In genomic region chr1:5985250-5985649, GRCh38 we compare ENCODE assay signal across 28 cellular contexts.
"Had no signal": no experiment of that assay in that cellular context is flagged by ENCODE, and none has a peak within 500 bp of the region (broad histone marks: within the 10 kb centered on the region; RNA-seq: fewer than 3 reads in every experiment).

No MANE protein-coding gene starts in this region.

- H3K4me3 ChIP-seq: body of pancreas, heart left ventricle, left lung, ovary, prostate gland, sigmoid colon, stomach, tibial nerve had no signal

- H3K9me3 Mint-ChIP-seq: activated naive CD4-positive, alpha-beta T cell treated with anti-CD3 and anti-CD28 coated beads, Interleukin-2, amount 50 U/mL, for 24 hours; activated T-helper 1 cell treated with anti-CD3 and anti-CD28 coated beads, Interleukin-12 subunit alpha, Interleukin-12 subunit beta, Interleukin-2, Interleukin-4 antibody, amounts not matched to agents 30 ng/mL and 10 ng/mL and 1 ng/mL, durations not matched to agents 14 hours and 24 hours and 36 hours; dendritic cell treated with granulocyte-macrophage colony-stimulating factor and Interleukin-4, amounts not matched to agents 40 ng/mL and 50 ng/mL, for 4 days; endodermal cell; memory B cell; stimulated activated memory B cell treated with anti-CD40 and anti-IgM and Interleukin-4, amounts not matched to agents 10 μg/mL and 1 μg/mL and 100 μg/mL, for 72 hours had no signal

- ATAC-seq: body of pancreas; esophagus mucosa; heart left ventricle; naive thymus-derived CD4-positive, alpha-beta T cell; stimulated activated memory B cell treated with anti-CD40 and anti-IgM and Interleukin-4, amounts not matched to agents 10 μg/mL and 1 μg/mL and 100 μg/mL, for 72 hours had no signal

- DNase-seq: activated CD4-positive, alpha-beta T cell treated with anti-CD3 and anti-CD28 coated beads for 4 hours; activated CD4-positive, alpha-beta T cell treated with anti-CD3 and anti-CD28 coated beads, Interleukin-2, amount 50 U/mL, for 48 hours; activated CD8-positive, alpha-beta memory T cell treated with anti-CD3 and anti-CD28 coated beads for 24 hours; activated gamma-delta T cell treated with Interleukin-2 at 50 U/mL for 16 hours; body of pancreas; endodermal cell; foreskin fibroblast; kidney glomerular epithelial cell; midbrain; naive thymus-derived CD4-positive, alpha-beta T cell; retina; sigmoid colon; small intestine; stimulated activated CD4-positive, alpha-beta T cell treated with anti-CD3 and anti-CD28 coated beads, Interleukin-1b, Interleukin-23, amount 100 ng/mL, for 48 hours; stimulated activated CD4-positive, alpha-beta T cell treated with anti-CD3 and anti-CD28 coated beads, Interleukin-4, amount 100 ng/mL, for 4 hours; stimulated activated CD8-positive, alpha-beta memory T cell treated with anti-CD3 and anti-CD28 coated beads, Interleukin-4, amount 100 ng/mL, for 48 hours; stomach had no signal

- H3K36me3 Mint-ChIP-seq: memory B cell had no signal

- H3K9me3 ChIP-seq: body of pancreas, heart left ventricle, left lung, ovary, prostate gland, sigmoid colon, stomach, tibial nerve had no signal

- H3K27me3 ChIP-seq: body of pancreas, heart left ventricle, left lung, ovary, sigmoid colon, stomach, tibial nerve had no signal

- H3K27ac ChIP-seq: body of pancreas, heart left ventricle, left lung, ovary, prostate gland, sigmoid colon, stomach, tibial nerve had no signal

- H3K27me3 Mint-ChIP-seq: activated naive CD4-positive, alpha-beta T cell treated with anti-CD3 and anti-CD28 coated beads, Interleukin-2, amount 50 U/mL, for 24 hours; dendritic cell treated with granulocyte-macrophage colony-stimulating factor and Interleukin-4, amounts not matched to agents 40 ng/mL and 50 ng/mL, for 4 days; memory B cell; naive thymus-derived CD4-positive, alpha-beta T cell; stimulated activated memory B cell treated with anti-CD40 and anti-IgM and Interleukin-4, amounts not matched to agents 10 μg/mL and 1 μg/mL and 100 μg/mL, for 72 hours had no signal

- H3K4me1 ChIP-seq: body of pancreas, left lung, prostate gland had no signal

- H3K4me3 Mint-ChIP-seq: activated naive CD4-positive, alpha-beta T cell treated with anti-CD3 and anti-CD28 coated beads, Interleukin-2, amount 50 U/mL, for 24 hours; activated T-helper 1 cell treated with anti-CD3 and anti-CD28 coated beads, Interleukin-12 subunit alpha, Interleukin-12 subunit beta, Interleukin-2, Interleukin-4 antibody, amounts not matched to agents 30 ng/mL and 10 ng/mL and 1 ng/mL, durations not matched to agents 14 hours and 24 hours and 36 hours; dendritic cell treated with granulocyte-macrophage colony-stimulating factor and Interleukin-4, amounts not matched to agents 40 ng/mL and 50 ng/mL, for 4 days; endodermal cell; memory B cell; naive thymus-derived CD4-positive, alpha-beta T cell; stimulated activated memory B cell treated with anti-CD40 and anti-IgM and Interleukin-4, amounts not matched to agents 10 μg/mL and 1 μg/mL and 100 μg/mL, for 72 hours had no signal

- H3K36me3 ChIP-seq: ovary, prostate gland had no signal

- H3K27ac Mint-ChIP-seq: activated naive CD4-positive, alpha-beta T cell treated with anti-CD3 and anti-CD28 coated beads, Interleukin-2, amount 50 U/mL, for 24 hours; activated T-helper 1 cell treated with anti-CD3 and anti-CD28 coated beads, Interleukin-12 subunit alpha, Interleukin-12 subunit beta, Interleukin-2, Interleukin-4 antibody, amounts not matched to agents 30 ng/mL and 10 ng/mL and 1 ng/mL, durations not matched to agents 14 hours and 24 hours and 36 hours; dendritic cell treated with granulocyte-macrophage colony-stimulating factor and Interleukin-4, amounts not matched to agents 40 ng/mL and 50 ng/mL, for 4 days; endodermal cell; memory B cell; naive thymus-derived CD4-positive, alpha-beta T cell; stimulated activated memory B cell treated with anti-CD40 and anti-IgM and Interleukin-4, amounts not matched to agents 10 μg/mL and 1 μg/mL and 100 μg/mL, for 72 hours had no signal
